Comparison of ENCODE assay signal across 1 cellular context in genomic region chr16:3738128-3738527, GRCh38.
A peak's percentile ranks its signal among the peaks of the same experiment; 100 is the strongest.
TF ChIP-seq lines count a peak whose summit lies in the region.

No MANE protein-coding gene starts in this region.

TF ChIP-seq in K562, 482 proteins besides CTCF, POLR2A, EP300 and RAD21:
- TF ChIP-seq CCNT2 (IDR thresholded peaks at IDR 0.05; ENCODE audit: borderline replicate concordance, extremely low read depth, insufficient read length, low read depth, low read length) = no peak
- TF ChIP-seq, protein P1, sequence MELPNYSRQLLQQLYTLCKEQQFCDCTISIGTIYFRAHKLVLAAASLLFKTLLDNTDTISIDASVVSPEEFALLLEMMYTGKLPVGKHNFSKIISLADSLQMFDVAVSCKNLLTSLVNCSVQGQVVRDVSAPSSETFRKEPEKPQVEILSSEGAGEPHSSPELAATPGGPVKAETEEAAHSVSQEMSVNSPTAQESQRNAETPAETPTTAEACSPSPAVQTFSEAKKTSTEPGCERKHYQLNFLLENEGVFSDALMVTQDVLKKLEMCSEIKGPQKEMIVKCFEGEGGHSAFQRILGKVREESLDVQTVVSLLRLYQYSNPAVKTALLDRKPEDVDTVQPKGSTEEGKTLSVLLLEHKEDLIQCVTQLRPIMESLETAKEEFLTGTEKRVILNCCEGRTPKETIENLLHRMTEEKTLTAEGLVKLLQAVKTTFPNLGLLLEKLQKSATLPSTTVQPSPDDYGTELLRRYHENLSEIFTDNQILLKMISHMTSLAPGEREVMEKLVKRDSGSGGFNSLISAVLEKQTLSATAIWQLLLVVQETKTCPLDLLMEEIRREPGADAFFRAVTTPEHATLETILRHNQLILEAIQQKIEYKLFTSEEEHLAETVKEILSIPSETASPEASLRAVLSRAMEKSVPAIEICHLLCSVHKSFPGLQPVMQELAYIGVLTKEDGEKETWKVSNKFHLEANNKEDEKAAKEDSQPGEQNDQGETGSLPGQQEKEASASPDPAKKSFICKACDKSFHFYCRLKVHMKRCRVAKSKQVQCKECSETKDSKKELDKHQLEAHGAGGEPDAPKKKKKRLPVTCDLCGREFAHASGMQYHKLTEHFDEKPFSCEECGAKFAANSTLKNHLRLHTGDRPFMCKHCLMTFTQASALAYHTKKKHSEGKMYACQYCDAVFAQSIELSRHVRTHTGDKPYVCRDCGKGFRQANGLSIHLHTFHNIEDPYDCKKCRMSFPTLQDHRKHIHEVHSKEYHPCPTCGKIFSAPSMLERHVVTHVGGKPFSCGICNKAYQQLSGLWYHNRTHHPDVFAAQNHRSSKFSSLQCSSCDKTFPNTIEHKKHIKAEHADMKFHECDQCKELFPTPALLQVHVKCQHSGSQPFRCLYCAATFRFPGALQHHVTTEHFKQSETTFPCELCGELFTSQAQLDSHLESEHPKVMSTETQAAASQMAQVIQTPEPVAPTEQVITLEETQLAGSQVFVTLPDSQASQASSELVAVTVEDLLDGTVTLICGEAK (IDR thresholded peaks at IDR 0.05) = peak; percentile 66
- TF ChIP-seq, protein P1 (CRISPR knock-in tag; IDR thresholded peaks at IDR 0.05) = no peak
